ENCODE assay signal across 16 cellular contexts in the genomic region with DNA sequence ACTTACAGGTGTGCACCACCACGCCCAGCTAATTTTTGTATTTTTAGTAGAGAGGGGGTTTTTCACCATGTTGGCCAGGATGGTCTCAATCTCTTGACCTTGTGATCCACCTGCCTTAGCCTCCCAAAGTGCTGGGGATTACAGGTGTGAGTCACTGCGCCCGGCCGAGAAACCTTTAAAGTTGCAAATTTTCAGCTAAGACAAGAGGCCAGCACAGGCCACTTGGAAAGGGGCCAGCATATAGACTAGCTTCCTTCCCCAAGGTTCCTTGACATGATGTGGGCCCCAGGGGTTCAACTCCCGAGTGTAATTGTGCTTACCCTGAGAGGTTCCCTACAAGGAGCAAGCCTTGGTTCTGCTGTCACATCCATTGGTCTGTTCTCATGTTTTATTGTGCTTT.
"Had no signal": no experiment of that assay in that cellular context is flagged by ENCODE, and none has a peak within 500 bp of the region (broad histone marks: within the 10 kb centered on the region; RNA-seq: fewer than 3 reads in every experiment).

No MANE protein-coding gene starts in this region.

- H3K36me3 Mint-ChIP-seq: activated naive CD4-positive, alpha-beta T cell treated with anti-CD3 and anti-CD28 coated beads, Interleukin-2, amount 50 U/mL, for 72 hours had no signal

- DNase-seq: activated CD4-positive, CD25-positive, alpha-beta regulatory T cell treated with anti-CD3 and anti-CD28 coated beads, Interleukin-2, amount 50 U/mL, for 72 hours; activated gamma-delta T cell treated with Interleukin-2 at 50 U/mL for 16 hours; activated T-cell treated with anti-CD3 and anti-CD28 coated beads, Interleukin-2, amount 50 U/mL, for 72 hours; effector memory CD4-positive, alpha-beta T cell; lower lobe of right lung; midbrain; stimulated activated CD4-positive, alpha-beta T cell treated with anti-CD3 and anti-CD28 coated beads, Interleukin-4, amount 100 ng/mL, for 1 hour; stimulated activated naive CD8-positive, alpha-beta T cell treated with anti-CD3 and anti-CD28 coated beads, Interleukin-15, amount 100 ng/mL, for 72 hours had no signal

- H3K27me3 Mint-ChIP-seq: dendritic cell treated with granulocyte-macrophage colony-stimulating factor and Interleukin-4, amounts not matched to agents 40 ng/mL and 50 ng/mL, for 4 days; stimulated activated naive CD8-positive, alpha-beta T cell treated with anti-CD3 and anti-CD28 coated beads, Interleukin-15, amount 100 ng/mL, for 72 hours had no signal

- H3K4me3 Mint-ChIP-seq: activated T-cell treated with anti-CD3 and anti-CD28 coated beads, Interleukin-2, amount 50 U/mL, for 72 hours; dendritic cell treated with granulocyte-macrophage colony-stimulating factor and Interleukin-4, amounts not matched to agents 40 ng/mL and 50 ng/mL, for 4 days; stimulated activated naive CD8-positive, alpha-beta T cell treated with anti-CD3 and anti-CD28 coated beads, Interleukin-15, amount 100 ng/mL, for 72 hours; T-helper 1 cell treated with Interleukin-12 subunit alpha and Interleukin-12 subunit beta and Interleukin-4 antibody, amounts not matched to agents 30 μg/mL and 1 μg/mL, for 36 hours had no signal

- H3K27ac ChIP-seq: cardiac muscle cell, lower lobe of right lung, prostate gland, right lobe of liver, VCaP had no signal

- H3K4me1 Mint-ChIP-seq: stimulated activated naive CD8-positive, alpha-beta T cell treated with anti-CD3 and anti-CD28 coated beads, Interleukin-15, amount 100 ng/mL, for 72 hours had no signal

- ATAC-seq: activated T-cell treated with anti-CD3 and anti-CD28 coated beads, Interleukin-2, amount 50 U/mL, for 72 hours; right lobe of liver; stimulated activated naive CD8-positive, alpha-beta T cell treated with anti-CD3 and anti-CD28 coated beads, Interleukin-15, amount 100 ng/mL, for 72 hours had no signal

- H3K36me3 ChIP-seq: cardiac muscle cell, lower lobe of right lung, prostate gland, right lobe of liver had no signal

- H3K9me3 Mint-ChIP-seq: activated naive CD4-positive, alpha-beta T cell treated with anti-CD3 and anti-CD28 coated beads, Interleukin-2, amount 50 U/mL, for 72 hours; activated T-cell treated with anti-CD3 and anti-CD28 coated beads, Interleukin-2, amount 50 U/mL, for 72 hours; dendritic cell treated with granulocyte-macrophage colony-stimulating factor and Interleukin-4, amounts not matched to agents 40 ng/mL and 50 ng/mL, for 4 days; stimulated activated naive CD8-positive, alpha-beta T cell treated with anti-CD3 and anti-CD28 coated beads, Interleukin-15, amount 100 ng/mL, for 72 hours; T-helper 1 cell treated with Interleukin-12 subunit alpha and Interleukin-12 subunit beta and Interleukin-4 antibody, amounts not matched to agents 30 μg/mL and 1 μg/mL, for 36 hours had no signal

- H3K9me3 ChIP-seq: lower lobe of right lung, prostate gland, right lobe of liver had no signal

- H3K4me1 ChIP-seq: lower lobe of right lung, prostate gland, right lobe of liver had no signal

- H3K4me3 ChIP-seq: cardiac muscle cell, lower lobe of right lung, prostate gland, right lobe of liver, smooth muscle cell had no signal

- H3K27me3 ChIP-seq: cardiac muscle cell, right lobe of liver had no signal

- H3K4me2 ChIP-seq: smooth muscle cell had no signal

- H3K27ac Mint-ChIP-seq: activated T-cell treated with anti-CD3 and anti-CD28 coated beads, Interleukin-2, amount 50 U/mL, for 72 hours; stimulated activated naive CD8-positive, alpha-beta T cell treated with anti-CD3 and anti-CD28 coated beads, Interleukin-15, amount 100 ng/mL, for 72 hours; T-helper 1 cell treated with Interleukin-12 subunit alpha and Interleukin-12 subunit beta and Interleukin-4 antibody, amounts not matched to agents 30 μg/mL and 1 μg/mL, for 36 hours had no signal
